Comparison of ENCODE assay signal across 19 cellular contexts in the genomic region with DNA sequence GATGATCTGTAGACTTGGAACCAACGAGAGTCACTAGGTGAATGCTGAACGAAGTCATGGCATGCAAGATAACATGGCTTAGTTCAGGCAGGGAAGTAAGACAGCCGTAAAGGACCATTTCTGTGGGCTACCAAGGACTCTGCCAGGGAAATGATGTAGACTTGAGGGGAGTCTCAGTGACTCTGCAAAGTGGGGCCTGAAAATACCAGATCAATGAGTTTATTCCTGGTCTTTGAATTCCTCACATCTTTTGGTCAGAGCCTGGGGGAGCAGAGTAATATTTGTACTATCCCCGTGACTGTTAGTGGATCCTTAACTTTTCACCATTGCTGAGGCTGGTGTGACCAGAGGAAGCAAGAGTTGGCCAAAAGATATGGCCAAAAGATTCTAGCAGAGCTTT.
DNase-seq lines count a peak whose midpoint lies in the region; ATAC-seq and TF ChIP-seq lines count a peak whose summit lies in the region.
"Had no signal": no experiment of that assay in that cellular context is flagged by ENCODE, and none has a peak within 500 bp of the region (broad histone marks: within the 10 kb centered on the region; RNA-seq: fewer than 3 reads in every experiment).

No MANE protein-coding gene starts in this region.

- H3K4me1 ChIP-seq in GM23248 (ENCODE audit: insufficient read depth) (no peaks in the 10 kb centered on the region), smooth muscle cell (ENCODE audit: low read depth) (no peaks in the 10 kb centered on the region)
- H3K4me1 ChIP-seq: BE2C; BLaER1 treated with 17β-estradiol and CSF1 and Interleukin-3, amounts not matched to agents 10 nM and 100 nM; HAP-1 had no signal

- no peaks in the 10 kb centered on the region for H3F3A ChIP-seq in GM23248 (ENCODE audit: insufficient read depth)
- H3F3A ChIP-seq in smooth muscle cell (ENCODE audit: low read depth) = no peaks in the 10 kb centered on the region

- in situ Hi-C loops in GM23248 (cut with MboI) = no loop called here

- H3K36me3 ChIP-seq in GM23248 (ENCODE audit: low read depth) (no peaks in the 10 kb centered on the region), smooth muscle cell (ENCODE audit: low read depth) (no peaks in the 10 kb centered on the region)
- H3K36me3 ChIP-seq: BE2C; BLaER1 treated with 17β-estradiol and CSF1 and Interleukin-3, amounts not matched to agents 10 nM and 100 nM; HAP-1 had no signal

- no peak overlapping the region for H2AFZ ChIP-seq in GM23248
- no peak overlapping the region for H2AFZ ChIP-seq in smooth muscle cell (ENCODE audit: low read depth)

- no peak for ATAC-seq in HG02588 (IDR thresholded peaks at IDR 0.05; ENCODE audit: unreplicated experiment)
- ATAC-seq: GM12878 had no signal

- no peak overlapping the region for H3K27ac ChIP-seq in GM23248
- no peak overlapping the region for H3K27ac ChIP-seq in smooth muscle cell (ENCODE audit: low read depth)
- H3K27ac ChIP-seq: 22Rv1; BLaER1 treated with 17β-estradiol and CSF1 and Interleukin-3, amounts not matched to agents 10 nM and 100 nM had no signal

- no peak for TF ChIP-seq CTCF in smooth muscle cell (IDR thresholded peaks at IDR 0.05; ENCODE audit: borderline replicate concordance, insufficient read depth, poor library complexity, severe bottlenecking)

- H3K9me2 ChIP-seq in GM23248 (ENCODE audit: insufficient read depth) = no peaks in the 10 kb centered on the region

- no peak overlapping the region for H3K4me3 ChIP-seq in GM23248
- no peak overlapping the region for H3K4me3 ChIP-seq in smooth muscle cell
- H3K4me3 ChIP-seq: BLaER1 treated with 17β-estradiol and CSF1 and Interleukin-3, amounts not matched to agents 10 nM and 100 nM; GM12878; HAP-1 had no signal

- H3K27me3 ChIP-seq in GM23248 (replicated peaks; ENCODE audit: insufficient read depth) (no peaks in the 10 kb centered on the region), smooth muscle cell (ENCODE audit: low read depth) (no peaks in the 10 kb centered on the region)
- H3K27me3 ChIP-seq: BE2C; BLaER1 treated with 17β-estradiol and CSF1 and Interleukin-3, amounts not matched to agents 10 nM and 100 nM had no signal

- H3K9ac ChIP-seq in GM23248 = no peak overlapping the region
- no peak overlapping the region for H3K9ac ChIP-seq in smooth muscle cell (ENCODE audit: low read depth)
- H3K9ac ChIP-seq: BLaER1 treated with 17β-estradiol and CSF1 and Interleukin-3, amounts not matched to agents 10 nM and 100 nM had no signal

- H3K79me2 ChIP-seq in GM23248 (ENCODE audit: insufficient read depth) = no peaks in the 10 kb centered on the region
- H3K79me2 ChIP-seq in smooth muscle cell (ENCODE audit: low read depth) = no peaks in the 10 kb centered on the region

- H4K20me1 ChIP-seq in GM23248 (ENCODE audit: insufficient read depth) = no peaks in the 10 kb centered on the region
- no peaks in the 10 kb centered on the region for H4K20me1 ChIP-seq in smooth muscle cell (ENCODE audit: low read depth)
- H4K20me1 ChIP-seq: BLaER1 treated with 17β-estradiol and CSF1 and Interleukin-3, amounts not matched to agents 10 nM and 100 nM had no signal

- H3K4me2 ChIP-seq in GM23248 (ENCODE audit: unreplicated experiment) (no peak overlapping the region), smooth muscle cell (no peak overlapping the region)
- H3K4me2 ChIP-seq: BLaER1 treated with 17β-estradiol and CSF1 and Interleukin-3, amounts not matched to agents 10 nM and 100 nM had no signal

- no peaks in the 10 kb centered on the region for H3K9me3 ChIP-seq in GM23248 (ENCODE audit: low read depth)
- no peaks in the 10 kb centered on the region for H3K9me3 ChIP-seq in smooth muscle cell (replicated peaks; ENCODE audit: low read depth)
- H3K9me3 ChIP-seq: BE2C, HAP-1 had no signal

- DNase-seq in EH (ENCODE audit: low read depth) (peak; percentile 41), GM23248 (peak; percentile 0), RPMI7951 (ENCODE audit: low read depth) (peak; percentile 42), astrocyte of the hippocampus (ENCODE audit: low read depth, low spot score) (peak; percentile 11), smooth muscle cell (lab: John Stamatoyannopoulos, UW; ENCODE audit: unreplicated experiment) (no peak)
- DNase-seq in activated effector memory CD4-positive, alpha-beta T cell treated with anti-CD3 and anti-CD28 coated beads, Interleukin-2, amount 50 U/mL, for 16 hours = no peak
- DNase-seq: AML-193; BE2C; CD4-positive, alpha-beta T cell; CD8-positive, alpha-beta memory T cell; DMS 273 treated with DMSO at 0.1 percent for 48 hours; DMS79; GDM1; GOT3 had no signal

- 69 to 72% methylated on average over 4 of the region's 4 CpGs for WGBS in GM23248 (ENCODE audit: low coverage in 1 of 2, low lambda C conversion rate in 2 of 2, missing lambda C conversion rate in 2 of 2), 2 experiments
- WGBS in smooth muscle cell (ENCODE audit: low lambda C conversion rate) = 90% methylated on average over 4 of the region's 4 CpGs

Comparison
In these comparisons a context has a peak if more than half of its experiments do, and no peak if none do; other contexts are left out.
1. DNase-seq: peak in EH (single experiment), GM23248 (single experiment), RPMI7951 (single experiment) and astrocyte of the hippocampus (single experiment); none in smooth muscle cell (single experiment) and activated effector memory CD4-positive, alpha-beta T cell treated with anti-CD3 and anti-CD28 coated beads, Interleukin-2, amount 50 U/mL, for 16 hours (single experiment).